ENCODE assay signal across 9 cellular contexts in the genomic region with DNA sequence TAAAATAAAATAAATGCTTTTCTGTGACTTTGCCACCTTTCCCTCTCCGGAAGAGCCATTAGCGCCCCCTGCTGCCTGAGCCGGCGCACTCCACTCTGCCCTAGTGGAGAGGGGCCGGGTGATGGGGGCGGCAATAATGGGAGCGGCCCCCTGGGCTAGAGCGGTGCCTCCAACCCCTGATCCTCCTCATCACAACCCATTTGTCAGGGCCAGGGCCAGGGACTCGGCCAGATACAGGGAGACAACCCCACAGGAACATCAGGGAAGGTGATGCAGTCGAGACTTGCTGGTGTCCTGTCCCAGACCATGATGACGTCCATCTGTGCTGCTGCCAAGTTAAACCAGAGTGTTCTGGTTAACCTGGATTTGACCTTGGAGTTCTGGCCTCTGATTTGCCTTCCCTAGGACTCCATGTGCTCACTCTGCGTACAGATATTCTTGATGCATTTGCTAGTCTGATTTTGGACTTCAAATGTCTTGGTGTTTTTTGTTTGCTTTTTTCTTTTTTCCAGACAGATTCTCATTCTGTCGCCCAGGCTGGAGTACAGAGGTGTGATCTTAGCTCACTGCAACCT. TPM values are rescaled to one million over a fixed set of nuclear protein-coding genes. Genes with fewer than 3 reads are reported as not detected.
A peak's percentile ranks its signal among the peaks of the same experiment; 100 is the strongest.
DNase-seq lines count a peak whose midpoint lies in the region; ATAC-seq and TF ChIP-seq lines count a peak whose summit lies in the region.
"Had no signal": no experiment of that assay in that cellular context is flagged by ENCODE, and none has a peak within 500 bp of the region (broad histone marks: within the 10 kb centered on the region; RNA-seq: fewer than 3 reads in every experiment).

No MANE protein-coding gene starts in this region.

- peak overlapping the region; percentile 48; the same call in 1 of the 2 replicates for H2AFZ ChIP-seq in Karpas-422 (ENCODE audit: low read length)

- H3K4me1 ChIP-seq in Karpas-422 (ENCODE audit: low read length) = peaks cover 3% of the 10 kb centered on the region; the same call in 1 of the 2 replicates
- H3K4me1 ChIP-seq in prostate gland (replicated peaks) = no peaks in the 10 kb centered on the region

- H3K4me3 ChIP-seq in Karpas-422 (ENCODE audit: low read length) = no peak overlapping the region
- H3K4me3 ChIP-seq in fibroblast of villous mesenchyme (ENCODE audit: low read depth, low read length) = no peak overlapping the region
- H3K4me3 ChIP-seq in prostate gland = no peak overlapping the region
- H3K4me3 ChIP-seq: skin epidermis had no signal

- H3K36me3 ChIP-seq in Karpas-422 (ENCODE audit: insufficient read depth, low read length) (no peaks in the 10 kb centered on the region), prostate gland (no peaks in the 10 kb centered on the region)

- POLR2A ChIA-PET in activated CD8-positive, alpha-beta T cell treated with anti-CD3 and anti-CD28 coated beads for 36 hours (lab: Charles Lee) = no interaction called here

- intact Hi-C loops in activated CD8-positive, alpha-beta T cell treated with anti-CD3 and anti-CD28 coated beads for 36 hours (cut with micrococcal nuclease) = no loop called here
- intact Hi-C loops in prostate gland (cut with DNase I) = no loop called here

- H3K9ac ChIP-seq in Karpas-422 (ENCODE audit: low read length) = no peak overlapping the region

- TF ChIP-seq POLR2A in prostate gland (IDR thresholded peaks at IDR 0.05) = no peak

- no peaks in the 10 kb centered on the region for H3K9me2 ChIP-seq in Karpas-422 (replicated peaks; ENCODE audit: insufficient read depth, low read length)

- no peaks in the 10 kb centered on the region for H3K9me3 Mint-ChIP-seq in activated CD8-positive, alpha-beta T cell treated with anti-CD3 and anti-CD28 coated beads for 36 hours

- peak; percentile 82 for TF ChIP-seq CTCF in activated CD8-positive, alpha-beta T cell treated with anti-CD3 and anti-CD28 coated beads for 36 hours (IDR thresholded peaks at IDR 0.05)
- TF ChIP-seq CTCF in fibroblast of villous mesenchyme (IDR thresholded peaks at IDR 0.05; ENCODE audit: insufficient read depth, low read depth, low read length) (peak; percentile 72), prostate gland (IDR thresholded peaks at IDR 0.05) (peak in 2 of 4 experiments; percentile 25 to 49)

- DNase-seq in Daoy (ENCODE audit: low read depth) (peak; percentile 47), Karpas-422 (peak; percentile 87), fibroblast of villous mesenchyme (ENCODE audit: low read depth) (peak; percentile 84), prostate gland (ENCODE audit: low spot score) (peak; percentile 29)
- DNase-seq in activated CD8-positive, alpha-beta T cell treated with anti-CD3 and anti-CD28 coated beads for 36 hours = peak; percentile 30

- no peak overlapping the region for H3K27ac Mint-ChIP-seq in activated CD8-positive, alpha-beta T cell treated with anti-CD3 and anti-CD28 coated beads for 36 hours

- no peak overlapping the region for H3K4me2 ChIP-seq in Karpas-422 (ENCODE audit: low read depth, low read length, poor library complexity, severe bottlenecking)

- CTCF ChIA-PET in activated CD8-positive, alpha-beta T cell treated with anti-CD3 and anti-CD28 coated beads for 36 hours (lab: Charles Lee) = interaction anchor here (1.1 to 1.9 kb wide), 3 partner anchors 14 to 40 kb away, joined by 3 to 5 read pairs (median 3); no protein-coding TSS in a partner anchor

- no peak overlapping the region for H3K4me3 Mint-ChIP-seq in activated CD8-positive, alpha-beta T cell treated with anti-CD3 and anti-CD28 coated beads for 36 hours

- H3K36me3 Mint-ChIP-seq in activated CD8-positive, alpha-beta T cell treated with anti-CD3 and anti-CD28 coated beads for 36 hours (ENCODE audit: low read depth) = no peaks in the 10 kb centered on the region

- peak; percentile 68 for ATAC-seq in activated CD8-positive, alpha-beta T cell treated with anti-CD3 and anti-CD28 coated beads for 36 hours
- ATAC-seq in HG03378 (IDR thresholded peaks at IDR 0.05; ENCODE audit: unreplicated experiment) (no peak), GM21381 (IDR thresholded peaks at IDR 0.05; ENCODE audit: unreplicated experiment) (no peak), HG02678 (IDR thresholded peaks at IDR 0.05; ENCODE audit: unreplicated experiment) (no peak)

- H3K27ac ChIP-seq in Karpas-422 (ENCODE audit: low read length) (no peak overlapping the region), prostate gland (peak overlapping the region in 1 of 2 donors; percentile 46)
- H3K27ac ChIP-seq: skin epidermis had no signal

- H3K27me3 Mint-ChIP-seq in activated CD8-positive, alpha-beta T cell treated with anti-CD3 and anti-CD28 coated beads for 36 hours = no peaks in the 10 kb centered on the region

- H3K27me3 ChIP-seq in Karpas-422 (ENCODE audit: low read length) = no peaks in the 10 kb centered on the region
- no peaks in the 10 kb centered on the region for H3K27me3 ChIP-seq in prostate gland (replicated peaks; ENCODE audit: insufficient read depth)

- H3K4me1 Mint-ChIP-seq in activated CD8-positive, alpha-beta T cell treated with anti-CD3 and anti-CD28 coated beads for 36 hours (ENCODE audit: low read depth) = no peaks in the 10 kb centered on the region

- WGBS in prostate gland = 8% methylated on average over 13 of the region's 13 CpGs

- no peaks in the 10 kb centered on the region for H3K79me2 ChIP-seq in Karpas-422 (ENCODE audit: low read length)

- H4K20me1 ChIP-seq in Karpas-422 (ENCODE audit: insufficient read depth, low read depth, low read length) = no peaks in the 10 kb centered on the region

- H3K9me3 ChIP-seq in Karpas-422 (ENCODE audit: low read length) (no peaks in the 10 kb centered on the region), prostate gland (no peaks in the 10 kb centered on the region)

RNA-seq across cellular contexts. Expression of gene BPTF, which starts 46.1 kb away (rescaled TPM):
- 20.7 and 22.7 TPM in 2 replicates for total RNA-seq in Daoy (2014; rRNA removed; shearing (Covaris generic))
- 197 and 310 TPM in 2 replicates for total RNA-seq in Karpas-422 (2014; rRNA removed; shearing (Covaris generic); ENCODE audit: low replicate concordance)
- total RNA-seq in activated CD8-positive, alpha-beta T cell treated with anti-CD3 and anti-CD28 coated beads for 36 hours = 10 to 100 TPM; 80.1 to 84.4 TPM
- total RNA-seq in fibroblast of villous mesenchyme (46.7 and 56.1 TPM in 2 replicates), prostate gland (100 to 1,000 TPM in 1 of 2 donors, 10 to 100 TPM in 1; 70.5 to 138 TPM)

Comparison
In these comparisons a context has a peak if more than half of its experiments do, and no peak if none do; other contexts are left out.
1. DNase-seq: peak in every context shown above with its lines; median percentile 87 in Karpas-422; 84 in fibroblast of villous mesenchyme; 47 in Daoy; 30 in activated CD8-positive, alpha-beta T cell treated with anti-CD3 and anti-CD28 coated beads for 36 hours; 29 in prostate gland.